ENCODE assay signal across 11 cellular contexts in genomic region chr15:59413577-59413976, GRCh38. TPM values are rescaled to one million over a fixed set of nuclear protein-coding genes. Genes with fewer than 3 reads are reported as not detected.
"Had no signal": no experiment of that assay in that cellular context is flagged by ENCODE, and none has a peak within 500 bp of the region (broad histone marks: within the 10 kb centered on the region; RNA-seq: fewer than 3 reads in every experiment).

No MANE protein-coding gene starts in this region.

- H3K27ac Mint-ChIP-seq: activated T-helper 2 cell treated with anti-CD3 and anti-CD28 coated beads, Interferon-gamma antibody, Interleukin-2, Interleukin-4, amounts not matched to agents 10 μg/mL and 5 μg/mL and 100 μg/mL, durations not matched to agents 14 hours and 24 hours and 36 hours had no signal

- H3K4me3 Mint-ChIP-seq: activated naive CD4-positive, alpha-beta T cell treated with anti-CD3 and anti-CD28 coated beads, Interleukin-2, amount 10 ng/mL, durations not matched to agents 7 days and 5 days had no signal

- DNase-seq: activated naive CD4-positive, alpha-beta T cell treated with anti-CD3 and anti-CD28 coated beads, Interleukin-2, amount 10 ng/mL, durations not matched to agents 7 days and 5 days; amniotic stem cell; central memory CD4-positive, alpha-beta T cell; dermis blood vessel endothelial cell; erythroblast; stimulated activated CD4-positive, alpha-beta T cell treated with anti-CD3 and anti-CD28 coated beads, Interleukin-4, amount 100 ng/mL, for 1 hour had no signal

- H3K9me3 Mint-ChIP-seq: activated naive CD4-positive, alpha-beta T cell treated with anti-CD3 and anti-CD28 coated beads, Interleukin-2, amount 10 ng/mL, durations not matched to agents 7 days and 5 days; activated T-helper 2 cell treated with anti-CD3 and anti-CD28 coated beads, Interferon-gamma antibody, Interleukin-2, Interleukin-4, amounts not matched to agents 10 μg/mL and 5 μg/mL and 100 μg/mL, durations not matched to agents 14 hours and 24 hours and 36 hours had no signal

- H3K4me3 ChIP-seq: body of pancreas, pancreas, thyroid gland, vagina had no signal

- H3K36me3 Mint-ChIP-seq: activated naive CD4-positive, alpha-beta T cell treated with anti-CD3 and anti-CD28 coated beads, Interleukin-2, amount 10 ng/mL, durations not matched to agents 7 days and 5 days had no signal

RNA-seq across cellular contexts. Expression of gene FAM81A, which starts 24.4 kb away (rescaled TPM):
- total RNA-seq: dermis blood vessel endothelial cell had no signal
